Comparison of ENCODE assay signal across 29 cellular contexts in genomic region chr7:90391488-90391887, GRCh38.
"Had no signal": no experiment of that assay in that cellular context is flagged by ENCODE, and none has a peak within 500 bp of the region (broad histone marks: within the 10 kb centered on the region; RNA-seq: fewer than 3 reads in every experiment).

No MANE protein-coding gene starts in this region.

- H3K27me3 ChIP-seq: body of pancreas, foreskin keratinocyte, gastrocnemius medialis, heart left ventricle had no signal

- H3K4me3 ChIP-seq: body of pancreas, gastrocnemius medialis, heart left ventricle had no signal

- H3K27me3 Mint-ChIP-seq: activated CD4-positive, alpha-beta memory T cell treated with anti-CD3 and anti-CD28 coated beads for 36 hours; activated CD4-positive, alpha-beta T cell treated with anti-CD3 and anti-CD28 coated beads for 36 hours; activated CD4-positive, alpha-beta T cell treated with anti-CD3 and anti-CD28 coated beads, Interleukin-2, amount 10 ng/mL, durations not matched to agents 24 days and 14 days; activated naive CD8-positive, alpha-beta T cell; activated T-cell treated with anti-CD3 and anti-CD28 coated beads, Interleukin-2, amount 50 U/mL, for 24 hours; activated T-helper 17 cell treated with anti-CD3 and anti-CD28 coated beads, Interleukin-2, amount 50 U/mL, for 72 hours; T-helper 17 cell had no signal

- H3K4me3 Mint-ChIP-seq: activated CD4-positive, alpha-beta memory T cell treated with anti-CD3 and anti-CD28 coated beads for 36 hours; activated CD4-positive, alpha-beta T cell treated with anti-CD3 and anti-CD28 coated beads for 36 hours; activated CD4-positive, alpha-beta T cell treated with anti-CD3 and anti-CD28 coated beads, Interleukin-2, amount 10 ng/mL, durations not matched to agents 24 days and 14 days; activated naive CD8-positive, alpha-beta T cell; activated T-cell treated with anti-CD3 and anti-CD28 coated beads, Interleukin-2, amount 50 U/mL, for 24 hours; activated T-helper 17 cell treated with anti-CD3 and anti-CD28 coated beads, Interleukin-2, amount 50 U/mL, for 72 hours; T-helper 17 cell had no signal

- DNase-seq: activated CD4-positive, alpha-beta memory T cell treated with anti-CD3 and anti-CD28 coated beads for 36 hours; activated CD4-positive, alpha-beta T cell treated with anti-CD3 and anti-CD28 coated beads for 36 hours; activated CD4-positive, alpha-beta T cell treated with anti-CD3 and anti-CD28 coated beads, Interleukin-2, amount 10 ng/mL, durations not matched to agents 24 days and 14 days; activated CD4-positive, CD25-positive, alpha-beta regulatory T cell; activated CD4-positive, CD25-positive, alpha-beta regulatory T cell treated with anti-CD3 and anti-CD28 coated beads, Interleukin-2, amount 50 U/mL, for 72 hours; activated CD8-positive, alpha-beta memory T cell treated with anti-CD3 and anti-CD28 coated beads, Interleukin-2, amount 50 U/mL, for 48 hours; activated effector memory CD4-positive, alpha-beta T cell treated with Interleukin-2 at 50 U/mL for 16 hours; activated gamma-delta T cell treated with Interleukin-2 at 50 U/mL for 16 hours; activated naive CD4-positive, alpha-beta T cell treated with anti-CD3 and anti-CD28 coated beads, Interleukin-2, amount 50 U/mL, for 16 hours; activated naive CD4-positive, alpha-beta T cell treated with Interleukin-2 at 50 U/mL for 16 hours; activated T-cell treated with anti-CD3 and anti-CD28 coated beads for 4 hours; activated T-cell treated with anti-CD3 and anti-CD28 coated beads, Interleukin-2, amount 50 U/mL, for 24 hours; amniotic stem cell; anterior cingulate cortex; body of pancreas; caudate nucleus; cortex of kidney; effector CD8-positive, alpha-beta T cell; foreskin keratinocyte; gastrocnemius medialis; glutamatergic neuron; heart left ventricle; T-helper 1 cell; T-helper 17 cell had no signal

- H3K9me3 ChIP-seq: body of pancreas, gastrocnemius medialis had no signal

- H3K4me1 Mint-ChIP-seq: activated CD4-positive, alpha-beta T cell treated with anti-CD3 and anti-CD28 coated beads for 36 hours; activated CD4-positive, alpha-beta T cell treated with anti-CD3 and anti-CD28 coated beads, Interleukin-2, amount 10 ng/mL, durations not matched to agents 24 days and 14 days; activated T-helper 17 cell treated with anti-CD3 and anti-CD28 coated beads, Interleukin-2, amount 50 U/mL, for 72 hours had no signal

- H3K4me1 ChIP-seq: body of pancreas, gastrocnemius medialis, heart left ventricle had no signal

- FAIRE-seq: colon, endometrium had no signal

- ATAC-seq: activated CD4-positive, alpha-beta T cell treated with anti-CD3 and anti-CD28 coated beads for 36 hours; activated T-helper 17 cell treated with anti-CD3 and anti-CD28 coated beads, Interleukin-2, amount 50 U/mL, for 72 hours; body of pancreas; esophagus mucosa; foreskin keratinocyte; gastrocnemius medialis; heart left ventricle; T-helper 17 cell had no signal

- H3K27ac ChIP-seq: body of pancreas, foreskin keratinocyte, gastrocnemius medialis, heart left ventricle had no signal

- H3K27ac Mint-ChIP-seq: activated CD4-positive, alpha-beta memory T cell treated with anti-CD3 and anti-CD28 coated beads for 36 hours; activated CD4-positive, alpha-beta T cell treated with anti-CD3 and anti-CD28 coated beads for 36 hours; activated CD4-positive, alpha-beta T cell treated with anti-CD3 and anti-CD28 coated beads, Interleukin-2, amount 10 ng/mL, durations not matched to agents 24 days and 14 days; activated naive CD8-positive, alpha-beta T cell; activated T-cell treated with anti-CD3 and anti-CD28 coated beads, Interleukin-2, amount 50 U/mL, for 24 hours; activated T-helper 17 cell treated with anti-CD3 and anti-CD28 coated beads, Interleukin-2, amount 50 U/mL, for 72 hours; T-helper 17 cell had no signal
